ENCODE assay signal across 22 cellular contexts in genomic region chr1:224131253-224131652, GRCh38. TPM values are rescaled to one million over a fixed set of nuclear protein-coding genes. Genes with fewer than 3 reads are reported as not detected.
DNase-seq lines count a peak whose midpoint lies in the region; ATAC-seq, FAIRE-seq and TF ChIP-seq lines count a peak whose summit lies in the region.
"Had no signal": no experiment of that assay in that cellular context is flagged by ENCODE, and none has a peak within 500 bp of the region (broad histone marks: within the 10 kb centered on the region; RNA-seq: fewer than 3 reads in every experiment).

No MANE protein-coding gene starts in this region.

- no peak for TF ChIP-seq CTCF in HepG2 (CRISPR knock-in tag; IDR thresholded peaks at IDR 0.05)
- TF ChIP-seq CTCF in right lobe of liver (IDR thresholded peaks at IDR 0.05): no peak
- TF ChIP-seq CTCF in PC-3 (conservative IDR thresholded peaks at IDR 0.05; ENCODE audit: low read depth, low read length): no peak
- TF ChIP-seq CTCF in endothelial cell (IDR thresholded peaks at IDR 0.05; ENCODE audit: unreplicated experiment): no peak

- H3K4me1 Mint-ChIP-seq in endothelial cell (ENCODE audit: unreplicated experiment): no peaks in the 10 kb centered on the region

- in situ Hi-C loops in HepG2 (cut with HindIII; ENCODE audit: extremely low pct_ligation_motif_present, low pct_unique_long_range_greater_than_20kb): no loop called here

- intact Hi-C loops in HepG2 (cut with micrococcal nuclease; ENCODE audit: unreplicated experiment) (no loop called here), right lobe of liver (cut with DNase I) (no loop called here), PC-3 (cut with micrococcal nuclease) (no loop called here)

- H2AFZ ChIP-seq in HepG2 (ENCODE audit: low read length) (no peak overlapping the region), PC-3 (ENCODE audit: low read length) (no peak overlapping the region)
- H2AFZ ChIP-seq: GM23248 had no signal

- FAIRE-seq in HepG2 (lab: Jason Lieb, UNC): no peak
- FAIRE-seq: A549, GM12892, GM19239, H1 had no signal

- peaks cover 28% of the 10 kb centered on the region for H3K36me3 Mint-ChIP-seq in endothelial cell (ENCODE audit: low read depth, unreplicated experiment)

- peaks cover 12 to 58% of the 10 kb centered on the region in 2 experiments; a peak in 3 of 5 replicates for H3K36me3 ChIP-seq in HepG2 (replicated peaks in 1 of 2; ENCODE audit: control insufficient read depth in 1 of 2, insufficient read depth in 2 of 2, low read length in 2 of 2)
- peaks cover 0 to 31% (median 15%) of the 10 kb centered on the region in 4 donors for H3K36me3 ChIP-seq in right lobe of liver
- peaks cover 49% of the 10 kb centered on the region for H3K36me3 ChIP-seq in PC-3 (ENCODE audit: low read depth, low read length)

- TF ChIP-seq RAD21 in HepG2 (CRISPR knock-in tag; IDR thresholded peaks at IDR 0.05): no peak

- H3K9me3 Mint-ChIP-seq in endothelial cell (ENCODE audit: unreplicated experiment): no peaks in the 10 kb centered on the region
- H3K9me3 Mint-ChIP-seq: CD4-positive, alpha-beta memory T cell; HFFc6 had no signal

- no peak for DNase-seq in HepG2 (ENCODE audit: low spot score)
- no peak for DNase-seq in right lobe of liver
- DNase-seq in PC-3: no peak
- no peak for DNase-seq in endothelial cell (ENCODE audit: low spot score)
- DNase-seq: 8988T; ACHN; AML-193; C1 segment of cervical spinal cord; CD4-positive, alpha-beta memory T cell; COR-L47; DMS153; DND-41; GM23248; H7; HCEC 1CT; HFFc6 had no signal

- H3K9me3 ChIP-seq in HepG2 (ENCODE audit: low read length) (no peaks in the 10 kb centered on the region), right lobe of liver (no peaks in the 10 kb centered on the region), PC-3 (ENCODE audit: low read length) (no peaks in the 10 kb centered on the region)

- H3K4me1 ChIP-seq in HepG2 (ENCODE audit: insufficient read depth, low read length) (no peaks in the 10 kb centered on the region), right lobe of liver (peaks cover 0 to 19% (median 4%) of the 10 kb centered on the region in 4 donors), PC-3 (ENCODE audit: insufficient read depth, low read length) (peaks cover 14% of the 10 kb centered on the region; the same call in 1 of the 2 replicates)
- H3K4me1 ChIP-seq: A549 had no signal

- no peak overlapping the region for H3K4me2 ChIP-seq in HepG2 (ENCODE audit: low read depth, low read length)
- no peak overlapping the region for H3K4me2 ChIP-seq in PC-3 (ENCODE audit: low read length)
- H3K4me2 ChIP-seq: A549 had no signal

- POLR2A ChIA-PET in HepG2 (lab: Yijun Ruan, JAX) (no interaction called here), PC-3 (lab: Charles Lee; ENCODE audit: unreplicated experiment) (no interaction called here)

- H4K20me1 ChIP-seq in HepG2 (ENCODE audit: insufficient read depth, low read length): no peaks in the 10 kb centered on the region
- H4K20me1 ChIP-seq in PC-3 (ENCODE audit: low read length): peaks cover 4% of the 10 kb centered on the region

- no peak overlapping the region for H3K4me3 ChIP-seq in HepG2 (replicated peaks in 1 of 3; ENCODE audit: insufficient read depth in 1 of 3, low read depth in 2 of 3, low read length in 3 of 3)
- H3K4me3 ChIP-seq in right lobe of liver: no peak overlapping the region
- H3K4me3 ChIP-seq in PC-3 (ENCODE audit: low read length): no peak overlapping the region
- H3K4me3 ChIP-seq: A549, GM23248 had no signal

- H3K4me3 Mint-ChIP-seq in endothelial cell (ENCODE audit: unreplicated experiment): peak overlapping the region; percentile 67
- H3K4me3 Mint-ChIP-seq: CD4-positive, alpha-beta memory T cell; HFFc6 had no signal

- H3K79me2 ChIP-seq in HepG2 (ENCODE audit: insufficient read depth, low read length) (peaks cover 18% of the 10 kb centered on the region), PC-3 (ENCODE audit: low read length) (peaks cover 51% of the 10 kb centered on the region)

- H3K27me3 ChIP-seq in HepG2 (ENCODE audit: control insufficient read depth in 1 of 2, insufficient read depth in 2 of 2, low read length in 2 of 2): no peaks in the 10 kb centered on the region
- H3K27me3 ChIP-seq in right lobe of liver: no peaks in the 10 kb centered on the region
- no peaks in the 10 kb centered on the region for H3K27me3 ChIP-seq in PC-3 (ENCODE audit: low read length)

- ATAC-seq in HepG2: no peak
- no peak for ATAC-seq in right lobe of liver
- no peak for ATAC-seq in PC-3
- ATAC-seq in GM18505 (IDR thresholded peaks at IDR 0.05; ENCODE audit: unreplicated experiment): no peak
- ATAC-seq in HG02981 (IDR thresholded peaks at IDR 0.05; ENCODE audit: unreplicated experiment): no peak
- ATAC-seq: A549 had no signal

- BruUV-seq in HepG2 (replicated peaks; lab: Mats Ljungman, UMichigan): TSS peak; percentile 31
- BruUV-seq in PC-3 (replicated peaks; lab: Mats Ljungman, UMichigan): TSS peak; percentile 7

- H3F3A ChIP-seq in PC-3 (ENCODE audit: low read length, unreplicated experiment): no peaks in the 10 kb centered on the region

- H3K9me2 ChIP-seq in PC-3 (replicated peaks; ENCODE audit: low read length): no peaks in the 10 kb centered on the region

- TF ChIP-seq POLR2A in HepG2 (IDR thresholded peaks at IDR 0.05; ENCODE audit: insufficient read depth in 1 of 2, low read depth in 2 of 2, low read length in 2 of 2): no peak
- TF ChIP-seq POLR2A in right lobe of liver (IDR thresholded peaks at IDR 0.05): no peak
- no peak for TF ChIP-seq POLR2A in GM18505 (IDR thresholded peaks at IDR 0.05; ENCODE audit: borderline replicate concordance, extremely low read depth, insufficient read depth, insufficient read length)

- H3K9ac ChIP-seq in HepG2 (ENCODE audit: insufficient read depth, low read depth, low read length): no peak overlapping the region
- H3K9ac ChIP-seq in PC-3 (ENCODE audit: low read length): no peak overlapping the region
- H3K9ac ChIP-seq: GM23248 had no signal

- no peaks in the 10 kb centered on the region for H3K27me3 Mint-ChIP-seq in endothelial cell (ENCODE audit: unreplicated experiment)
- H3K27me3 Mint-ChIP-seq: CD4-positive, alpha-beta memory T cell had no signal

- no peak overlapping the region for H3K27ac Mint-ChIP-seq in endothelial cell (ENCODE audit: unreplicated experiment)
- H3K27ac Mint-ChIP-seq: HFFc6 had no signal

- CTCF ChIA-PET in HepG2 (lab: Yijun Ruan, JAX; ENCODE audit: low intra/inter-chr PET ratio, low total read pairs) (no interaction called here), PC-3 (lab: Charles Lee) (no interaction called here)

- H3K27ac ChIP-seq in HepG2 (ENCODE audit: extremely low read length, insufficient read depth, low read length) (no peak overlapping the region), right lobe of liver (no peak overlapping the region), PC-3 (ENCODE audit: low read length) (no peak overlapping the region)
- H3K27ac ChIP-seq: A549, GM23248 had no signal

- TF ChIP-seq EP300 in HepG2 (IDR thresholded peaks at IDR 0.05; ENCODE audit: low read depth in 2 of 2, low read length in 2 of 2): no peak
- TF ChIP-seq EP300 in HepG2 (CRISPR knock-in tag; IDR thresholded peaks at IDR 0.05; ENCODE audit: borderline replicate concordance): no peak

RNA-seq across cellular contexts. Expression of gene FBXO28, which starts 17.3 kb away (rescaled TPM):
- total RNA-seq in HepG2 (2016; rRNA removed; fragmentation: Illumina TruSeq; extraction: Trizol): 29.1 and 38.2 TPM in 2 replicates
- 3.6 and 4.3 TPM in 2 replicates for total RNA-seq in HepG2 (2016; cell fraction: cytosol; rRNA removed; fragmentation: Illumina TruSeq; extraction: Trizol; ENCODE audit: low read depth)
- 29.7 and 37.5 TPM in 2 replicates for total RNA-seq in HepG2 (2016; cell fraction: insoluble cytoplasmic fraction; rRNA removed; fragmentation: Illumina TruSeq; extraction: Trizol)
- total RNA-seq in HepG2 (2016; cell fraction: membrane; rRNA removed; fragmentation: Illumina TruSeq; extraction: Trizol): 12.9 and 13.7 TPM in 2 replicates
- 20.6 and 25.7 TPM in 2 replicates for total RNA-seq in HepG2 (2016; cell fraction: nucleus; rRNA removed; fragmentation: Illumina TruSeq; extraction: Trizol)
- polyA plus RNA-seq in HepG2 (2011; rRNA removed): 6.9 and 8.5 TPM in 2 replicates
- 5.0 and 5.6 TPM in 2 replicates for polyA plus RNA-seq in HepG2 (2011; cell fraction: cytosol; rRNA removed)
- 5.5 and 6.6 TPM in 2 replicates for polyA plus RNA-seq in HepG2 (2011; cell fraction: nucleus; rRNA removed)
- polyA plus RNA-seq in HepG2 (2012): 7.4 and 8.5 TPM in 2 replicates
- polyA plus RNA-seq in HepG2 (2016; cell fraction: cytosol; fragmentation: Illumina TruSeq; extraction: Trizol; ENCODE audit: low read depth): 1.5 and 2.2 TPM in 2 replicates
- polyA plus RNA-seq in HepG2 (2016; cell fraction: insoluble cytoplasmic fraction; fragmentation: Illumina TruSeq; extraction: Trizol; ENCODE audit: low read depth): 25.0 and 28.7 TPM in 2 replicates
- polyA plus RNA-seq in HepG2 (2016; cell fraction: membrane; fragmentation: Illumina TruSeq; extraction: Trizol; ENCODE audit: low read depth): 4.5 and 6.0 TPM in 2 replicates
- 18.0 and 25.6 TPM in 2 replicates for polyA plus RNA-seq in HepG2 (2016; cell fraction: nucleus; fragmentation: Illumina TruSeq; extraction: Trizol; ENCODE audit: insufficient read depth, low read depth)
- polyA minus RNA-seq in HepG2 (2011; rRNA and poly(A)+ RNA removed; ENCODE audit: low replicate concordance): 9.9 and 23.9 TPM in 2 replicates
- polyA minus RNA-seq in HepG2 (2011; cell fraction: cytosol; rRNA and poly(A)+ RNA removed): 12.4 and 15.0 TPM in 2 replicates
- 36.1 and 39.4 TPM in 2 replicates for polyA minus RNA-seq in HepG2 (2011; cell fraction: nucleus; rRNA and poly(A)+ RNA removed)
- 10 to 100 TPM; 11.5 to 20.9 (median 15.3) TPM for total RNA-seq in right lobe of liver
- 57.7 and 82.6 TPM in 2 replicates for total RNA-seq in PC-3 (2014; rRNA removed)
- 40.6 TPM for total RNA-seq in endothelial cell (ENCODE audit: unreplicated experiment)

RNA-seq across cellular contexts. Expression of gene DEGS1, which starts 51.8 kb away (rescaled TPM):
- total RNA-seq in HepG2 (2016; rRNA removed; fragmentation: Illumina TruSeq; extraction: Trizol) (7.8 and 18.1 TPM in 2 replicates), right lobe of liver (10 to 100 TPM; 17.9 to 43.5 (median 29.0) TPM), PC-3 (2014; rRNA removed) (71.3 and 72.2 TPM in 2 replicates), endothelial cell (ENCODE audit: unreplicated experiment) (88.1 TPM)
- total RNA-seq in HepG2 (2016; cell fraction: cytosol; rRNA removed; fragmentation: Illumina TruSeq; extraction: Trizol; ENCODE audit: low read depth): 3.9 and 4.1 TPM in 2 replicates
- 9.1 and 17.5 TPM in 2 replicates for total RNA-seq in HepG2 (2016; cell fraction: insoluble cytoplasmic fraction; rRNA removed; fragmentation: Illumina TruSeq; extraction: Trizol)
- 7.7 and 8.1 TPM in 2 replicates for total RNA-seq in HepG2 (2016; cell fraction: membrane; rRNA removed; fragmentation: Illumina TruSeq; extraction: Trizol)
- total RNA-seq in HepG2 (2016; cell fraction: nucleus; rRNA removed; fragmentation: Illumina TruSeq; extraction: Trizol): 16.1 and 18.0 TPM in 2 replicates
- polyA plus RNA-seq in HepG2 (2011; rRNA removed): 27.8 and 35.9 TPM in 2 replicates
- 16.4 and 34.9 TPM in 2 replicates for polyA plus RNA-seq in HepG2 (2011; cell fraction: cytosol; rRNA removed)
- 4.6 and 11.0 TPM in 2 replicates for polyA plus RNA-seq in HepG2 (2011; cell fraction: nucleus; rRNA removed)
- 21.7 and 21.9 TPM in 2 replicates for polyA plus RNA-seq in HepG2 (2012)
- 3.8 and 4.1 TPM in 2 replicates for polyA plus RNA-seq in HepG2 (2016; cell fraction: cytosol; fragmentation: Illumina TruSeq; extraction: Trizol; ENCODE audit: low read depth)
- polyA plus RNA-seq in HepG2 (2016; cell fraction: insoluble cytoplasmic fraction; fragmentation: Illumina TruSeq; extraction: Trizol; ENCODE audit: low read depth): 10.2 and 13.3 TPM in 2 replicates
- polyA plus RNA-seq in HepG2 (2016; cell fraction: membrane; fragmentation: Illumina TruSeq; extraction: Trizol; ENCODE audit: low read depth): 6.0 and 6.5 TPM in 2 replicates
- 26.5 and 33.6 TPM in 2 replicates for polyA plus RNA-seq in HepG2 (2016; cell fraction: nucleus; fragmentation: Illumina TruSeq; extraction: Trizol; ENCODE audit: insufficient read depth, low read depth)
- polyA minus RNA-seq in HepG2 (2011; rRNA and poly(A)+ RNA removed; ENCODE audit: low replicate concordance): 8.8 and 84.1 TPM in 2 replicates
- polyA minus RNA-seq in HepG2 (2011; cell fraction: cytosol; rRNA and poly(A)+ RNA removed): 12.9 and 16.5 TPM in 2 replicates
- 6.3 and 10.9 TPM in 2 replicates for polyA minus RNA-seq in HepG2 (2011; cell fraction: nucleus; rRNA and poly(A)+ RNA removed)
